In genomic region chr11:120801801-120802689, GRCh38 we compare ENCODE assay signal across 7 cellular contexts.
A peak's percentile ranks its signal among the peaks of the same experiment; 100 is the strongest.
DNase-seq lines count a peak whose midpoint lies in the region; ATAC-seq and TF ChIP-seq lines count a peak whose summit lies in the region.

No MANE protein-coding gene starts in this region.

- no peak overlapping the region for H2AFZ ChIP-seq in SU-DHL-6 (ENCODE audit: low read depth, low read length, severe bottlenecking)

- H3K9me3 ChIP-seq in SU-DHL-6 (ENCODE audit: insufficient read depth, low read length) (no peaks in the 10 kb centered on the region), body of pancreas (no peaks in the 10 kb centered on the region)

- 31 to 36% methylated on average over 9 of the region's 9 CpGs for WGBS in body of pancreas, 2 donors

- H3K27ac ChIP-seq in SU-DHL-6 (ENCODE audit: low read depth, low read length) (no peak overlapping the region), body of pancreas (no peak overlapping the region)

- intact Hi-C loops in body of pancreas (cut with DNase I): loop anchor here (5.0 kb wide), 1 partner anchor 290 kb away; the partner anchor contains the start of gene GRIK4

- H4K20me1 ChIP-seq in SU-DHL-6 (ENCODE audit: low read depth, low read length): no peaks in the 10 kb centered on the region

- no peak overlapping the region for H3K4me3 ChIP-seq in SU-DHL-6 (ENCODE audit: insufficient read depth, low read length, poor library complexity, severe bottlenecking)
- no peak overlapping the region for H3K4me3 ChIP-seq in body of pancreas

- H3K27me3 ChIP-seq in SU-DHL-6 (ENCODE audit: low read length) (no peaks in the 10 kb centered on the region), body of pancreas (no peaks in the 10 kb centered on the region)

- H3K4me1 ChIP-seq in body of pancreas: no peaks in the 10 kb centered on the region

- no peak overlapping the region for H3K9ac ChIP-seq in SU-DHL-6 (ENCODE audit: low read length)

- H3K4me2 ChIP-seq in SU-DHL-6 (ENCODE audit: low read depth, low read length, poor library complexity, severe bottlenecking): no peak overlapping the region

- TF ChIP-seq POLR2A in body of pancreas (IDR thresholded peaks at IDR 0.05): no peak

- TF ChIP-seq CTCF in SU-DHL-6 (IDR thresholded peaks at IDR 0.05; ENCODE audit: insufficient read depth, low read length, poor library complexity, severe bottlenecking): peak; percentile 85
- peak; percentile 70 to 92 (median 75) for TF ChIP-seq CTCF in body of pancreas (IDR thresholded peaks at IDR 0.05)

- DNase-seq in GM03348 (ENCODE audit: low spot score): peak; percentile 85
- DNase-seq in LHCN-M2 (ENCODE audit: low read depth): peak; percentile 26
- DNase-seq in body of pancreas: peak; percentile 55 to 74 (median 60)
- peak; percentile 77 for DNase-seq in inferior parietal cortex (ENCODE audit: extremely low spot score)
- DNase-seq in stimulated activated CD4-positive, alpha-beta T cell treated with anti-CD3 and anti-CD28 coated beads, Interleukin-12 subunit alpha, Interleukin-12 subunit beta, amount 100 ng/mL, for 48 hours (ENCODE audit: low read depth in 2 of 3, low spot score in 1 of 3): peak; percentile 7 to 54 (median 8)

- H3F3A ChIP-seq in SU-DHL-6 (ENCODE audit: insufficient read depth): no peaks in the 10 kb centered on the region

- H3K9me2 ChIP-seq in SU-DHL-6 (replicated peaks; ENCODE audit: insufficient read depth, low read length): no peaks in the 10 kb centered on the region

- H3K79me2 ChIP-seq in SU-DHL-6 (ENCODE audit: insufficient read depth, low read length): no peaks in the 10 kb centered on the region

- peak; percentile 50 for ATAC-seq in body of pancreas
- no peak for ATAC-seq in GM21825 (IDR thresholded peaks at IDR 0.05; ENCODE audit: unreplicated experiment)

- H3K36me3 ChIP-seq in SU-DHL-6 (ENCODE audit: low read length): no peaks in the 10 kb centered on the region
- H3K36me3 ChIP-seq in body of pancreas (replicated peaks in 1 of 2; ENCODE audit: insufficient read depth in 1 of 2, low read depth in 2 of 2): no peaks in the 10 kb centered on the region

Comparison
In these comparisons a context has a peak if more than half of its experiments do, and no peak if none do; other contexts are left out.
1. DNase-seq: peak in every context shown above with its lines; median percentile 85 in GM03348; 77 in inferior parietal cortex; 60 in body of pancreas; 26 in LHCN-M2; 8 in stimulated activated CD4-positive, alpha-beta T cell treated with anti-CD3 and anti-CD28 coated beads, Interleukin-12 subunit alpha, Interleukin-12 subunit beta, amount 100 ng/mL, for 48 hours.